In the genomic region with DNA sequence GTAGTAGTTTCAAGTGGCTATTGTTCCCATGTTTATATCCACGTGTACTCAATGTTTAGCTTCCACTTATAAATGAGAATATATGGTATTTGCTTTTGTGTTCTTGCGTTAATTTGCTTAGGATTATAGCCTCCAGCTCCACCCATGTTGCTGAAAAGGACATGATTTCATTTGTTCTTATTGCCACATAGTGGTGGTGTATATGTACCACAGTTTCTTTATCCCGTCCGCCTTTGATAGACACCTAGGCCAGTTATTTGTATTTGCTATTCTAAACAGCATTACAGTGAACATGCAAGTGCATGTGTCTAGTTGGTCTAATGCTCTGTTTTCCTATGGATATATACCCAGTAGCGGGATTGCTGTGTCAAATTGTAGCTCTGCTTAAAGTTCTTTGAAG, we compare ENCODE assay signal across 25 cellular contexts. TPM values are rescaled to one million over a fixed set of nuclear protein-coding genes. Genes with fewer than 3 reads are reported as not detected.
"Had no signal": no experiment of that assay in that cellular context is flagged by ENCODE, and none has a peak within 500 bp of the region (broad histone marks: within the 10 kb centered on the region; RNA-seq: fewer than 3 reads in every experiment).

No MANE protein-coding gene starts in this region.

- H3K27me3 ChIP-seq: body of pancreas, gastrocnemius medialis, left lung, spleen, upper lobe of right lung had no signal

- DNase-seq: activated B cell treated with CpG ODN at 0.5 μM for 24 hours; activated CD4-positive, alpha-beta memory T cell treated with anti-CD3 and anti-CD28 coated beads, Interleukin-2, amount 10 ng/mL, durations not matched to agents 7 days and 5 days; activated CD4-positive, alpha-beta T cell treated with anti-CD3 and anti-CD28 coated beads for 4 hours; activated CD8-positive, alpha-beta memory T cell treated with anti-CD3 and anti-CD28 coated beads, Interleukin-2, amount 10 ng/mL, durations not matched to agents 7 days and 5 days; activated naive CD4-positive, alpha-beta T cell; activated naive CD8-positive, alpha-beta T cell treated with anti-CD3 and anti-CD28 coated beads, Interleukin-2, amount 10 ng/mL, durations not matched to agents 7 days and 5 days; body of pancreas; caudate nucleus; gastrocnemius medialis; head of caudate nucleus; left lung; mammary epithelial cell; midbrain; nucleus accumbens; posterior cingulate gyrus; retina; spleen; stimulated activated CD4-positive, alpha-beta T cell treated with anti-CD3 and anti-CD28 coated beads, Interleukin-4, amount 100 ng/mL, for 4 hours; stimulated activated naive CD4-positive, alpha-beta T cell; T-helper 2 cell; upper lobe of right lung had no signal

- H3K4me1 Mint-ChIP-seq: activated B cell treated with CpG ODN at 0.5 μM for 24 hours; activated CD4-positive, alpha-beta memory T cell treated with anti-CD3 and anti-CD28 coated beads, Interleukin-2, amount 10 ng/mL, durations not matched to agents 7 days and 5 days; activated CD8-positive, alpha-beta memory T cell treated with anti-CD3 and anti-CD28 coated beads, Interleukin-2, amount 10 ng/mL, durations not matched to agents 7 days and 5 days; activated naive CD8-positive, alpha-beta T cell treated with anti-CD3 and anti-CD28 coated beads, Interleukin-2, amount 10 ng/mL, durations not matched to agents 7 days and 5 days; nephron had no signal

- H3K27ac ChIP-seq: body of pancreas, gastrocnemius medialis, left lung, spleen, upper lobe of right lung had no signal

- H3K36me3 ChIP-seq: gastrocnemius medialis, left lung, spleen, upper lobe of right lung had no signal

- H3K9me3 ChIP-seq: body of pancreas, gastrocnemius medialis, upper lobe of right lung had no signal

- H3K27ac Mint-ChIP-seq: activated B cell treated with CpG ODN at 0.5 μM for 24 hours; activated CD4-positive, alpha-beta memory T cell treated with anti-CD3 and anti-CD28 coated beads, Interleukin-2, amount 10 ng/mL, durations not matched to agents 7 days and 5 days; activated CD8-positive, alpha-beta memory T cell treated with anti-CD3 and anti-CD28 coated beads, Interleukin-2, amount 10 ng/mL, durations not matched to agents 7 days and 5 days; activated naive CD8-positive, alpha-beta T cell treated with anti-CD3 and anti-CD28 coated beads, Interleukin-2, amount 10 ng/mL, durations not matched to agents 7 days and 5 days; nephron had no signal

- H3K4me3 Mint-ChIP-seq: activated B cell treated with CpG ODN at 0.5 μM for 24 hours; activated CD4-positive, alpha-beta memory T cell treated with anti-CD3 and anti-CD28 coated beads, Interleukin-2, amount 10 ng/mL, durations not matched to agents 7 days and 5 days; activated CD8-positive, alpha-beta memory T cell treated with anti-CD3 and anti-CD28 coated beads, Interleukin-2, amount 10 ng/mL, durations not matched to agents 7 days and 5 days; activated naive CD8-positive, alpha-beta T cell treated with anti-CD3 and anti-CD28 coated beads, Interleukin-2, amount 10 ng/mL, durations not matched to agents 7 days and 5 days; nephron had no signal

- ATAC-seq: activated CD8-positive, alpha-beta memory T cell treated with anti-CD3 and anti-CD28 coated beads, Interleukin-2, amount 10 ng/mL, durations not matched to agents 7 days and 5 days; body of pancreas; gastrocnemius medialis; left lung; upper lobe of right lung had no signal

- H3K27me3 Mint-ChIP-seq: activated CD4-positive, alpha-beta memory T cell treated with anti-CD3 and anti-CD28 coated beads, Interleukin-2, amount 10 ng/mL, durations not matched to agents 7 days and 5 days; activated CD8-positive, alpha-beta memory T cell treated with anti-CD3 and anti-CD28 coated beads, Interleukin-2, amount 10 ng/mL, durations not matched to agents 7 days and 5 days; activated naive CD8-positive, alpha-beta T cell treated with anti-CD3 and anti-CD28 coated beads, Interleukin-2, amount 10 ng/mL, durations not matched to agents 7 days and 5 days had no signal

- H3K36me3 Mint-ChIP-seq: activated CD8-positive, alpha-beta memory T cell treated with anti-CD3 and anti-CD28 coated beads, Interleukin-2, amount 10 ng/mL, durations not matched to agents 7 days and 5 days; activated naive CD8-positive, alpha-beta T cell treated with anti-CD3 and anti-CD28 coated beads, Interleukin-2, amount 10 ng/mL, durations not matched to agents 7 days and 5 days had no signal

- H3K4me3 ChIP-seq: body of pancreas, gastrocnemius medialis, left lung, spleen, upper lobe of right lung had no signal

- H3K9me3 Mint-ChIP-seq: activated CD4-positive, alpha-beta memory T cell treated with anti-CD3 and anti-CD28 coated beads, Interleukin-2, amount 10 ng/mL, durations not matched to agents 7 days and 5 days; activated naive CD8-positive, alpha-beta T cell treated with anti-CD3 and anti-CD28 coated beads, Interleukin-2, amount 10 ng/mL, durations not matched to agents 7 days and 5 days; nephron had no signal

- H3K4me1 ChIP-seq: body of pancreas, gastrocnemius medialis, left lung, spleen, upper lobe of right lung had no signal

RNA-seq across cellular contexts. Expression of gene OR51B2, which starts 6.8 kb away (rescaled TPM):
- total RNA-seq: activated B cell treated with CpG ODN at 0.5 μM for 24 hours; activated CD4-positive, alpha-beta memory T cell treated with anti-CD3 and anti-CD28 coated beads, Interleukin-2, amount 10 ng/mL, durations not matched to agents 7 days and 5 days; activated CD8-positive, alpha-beta memory T cell treated with anti-CD3 and anti-CD28 coated beads, Interleukin-2, amount 10 ng/mL, durations not matched to agents 7 days and 5 days; activated naive CD8-positive, alpha-beta T cell treated with anti-CD3 and anti-CD28 coated beads, Interleukin-2, amount 10 ng/mL, durations not matched to agents 7 days and 5 days; gastrocnemius medialis; kidney epithelial cell; left lung; mammary epithelial cell; spleen; upper lobe of right lung had no signal
- polyA plus RNA-seq: esophagus, mammary epithelial cell, spleen had no signal

RNA-seq across cellular contexts. Expression of gene OR51B4, which starts 15.6 kb away (rescaled TPM):
- total RNA-seq: activated B cell treated with CpG ODN at 0.5 μM for 24 hours; activated CD4-positive, alpha-beta memory T cell treated with anti-CD3 and anti-CD28 coated beads, Interleukin-2, amount 10 ng/mL, durations not matched to agents 7 days and 5 days; activated CD8-positive, alpha-beta memory T cell treated with anti-CD3 and anti-CD28 coated beads, Interleukin-2, amount 10 ng/mL, durations not matched to agents 7 days and 5 days; activated naive CD8-positive, alpha-beta T cell treated with anti-CD3 and anti-CD28 coated beads, Interleukin-2, amount 10 ng/mL, durations not matched to agents 7 days and 5 days; gastrocnemius medialis; kidney epithelial cell; left lung; mammary epithelial cell; spleen; upper lobe of right lung had no signal
- polyA plus RNA-seq: esophagus, mammary epithelial cell, spleen, thymus had no signal

RNA-seq across cellular contexts. Expression of gene OR51B5, which starts 26.0 kb away (rescaled TPM):
- total RNA-seq: activated B cell treated with CpG ODN at 0.5 μM for 24 hours; activated CD4-positive, alpha-beta memory T cell treated with anti-CD3 and anti-CD28 coated beads, Interleukin-2, amount 10 ng/mL, durations not matched to agents 7 days and 5 days; activated naive CD8-positive, alpha-beta T cell treated with anti-CD3 and anti-CD28 coated beads, Interleukin-2, amount 10 ng/mL, durations not matched to agents 7 days and 5 days; body of pancreas; gastrocnemius medialis; kidney epithelial cell; mammary epithelial cell; upper lobe of right lung had no signal
- polyA plus RNA-seq: esophagus, mammary epithelial cell, spleen had no signal

RNA-seq across cellular contexts. Expression of gene OR51B6, which starts 34.0 kb away (rescaled TPM):
- total RNA-seq: activated B cell treated with CpG ODN at 0.5 μM for 24 hours; activated CD4-positive, alpha-beta memory T cell treated with anti-CD3 and anti-CD28 coated beads, Interleukin-2, amount 10 ng/mL, durations not matched to agents 7 days and 5 days; activated CD8-positive, alpha-beta memory T cell treated with anti-CD3 and anti-CD28 coated beads, Interleukin-2, amount 10 ng/mL, durations not matched to agents 7 days and 5 days; activated naive CD8-positive, alpha-beta T cell treated with anti-CD3 and anti-CD28 coated beads, Interleukin-2, amount 10 ng/mL, durations not matched to agents 7 days and 5 days; body of pancreas; gastrocnemius medialis; kidney epithelial cell; left lung; mammary epithelial cell; spleen; upper lobe of right lung had no signal
- polyA plus RNA-seq: esophagus, mammary epithelial cell, spleen, thymus had no signal

RNA-seq across cellular contexts. Expression of gene HBE1, which starts 47.6 kb away (rescaled TPM):
- total RNA-seq: activated B cell treated with CpG ODN at 0.5 μM for 24 hours; activated CD4-positive, alpha-beta memory T cell treated with anti-CD3 and anti-CD28 coated beads, Interleukin-2, amount 10 ng/mL, durations not matched to agents 7 days and 5 days; activated CD8-positive, alpha-beta memory T cell treated with anti-CD3 and anti-CD28 coated beads, Interleukin-2, amount 10 ng/mL, durations not matched to agents 7 days and 5 days; activated naive CD8-positive, alpha-beta T cell treated with anti-CD3 and anti-CD28 coated beads, Interleukin-2, amount 10 ng/mL, durations not matched to agents 7 days and 5 days; body of pancreas; gastrocnemius medialis; kidney epithelial cell; left lung; mammary epithelial cell; upper lobe of right lung had no signal
- polyA plus RNA-seq: esophagus, mammary epithelial cell had no signal
